ENCODE assay signal across 1 cellular context in the genomic region with DNA sequence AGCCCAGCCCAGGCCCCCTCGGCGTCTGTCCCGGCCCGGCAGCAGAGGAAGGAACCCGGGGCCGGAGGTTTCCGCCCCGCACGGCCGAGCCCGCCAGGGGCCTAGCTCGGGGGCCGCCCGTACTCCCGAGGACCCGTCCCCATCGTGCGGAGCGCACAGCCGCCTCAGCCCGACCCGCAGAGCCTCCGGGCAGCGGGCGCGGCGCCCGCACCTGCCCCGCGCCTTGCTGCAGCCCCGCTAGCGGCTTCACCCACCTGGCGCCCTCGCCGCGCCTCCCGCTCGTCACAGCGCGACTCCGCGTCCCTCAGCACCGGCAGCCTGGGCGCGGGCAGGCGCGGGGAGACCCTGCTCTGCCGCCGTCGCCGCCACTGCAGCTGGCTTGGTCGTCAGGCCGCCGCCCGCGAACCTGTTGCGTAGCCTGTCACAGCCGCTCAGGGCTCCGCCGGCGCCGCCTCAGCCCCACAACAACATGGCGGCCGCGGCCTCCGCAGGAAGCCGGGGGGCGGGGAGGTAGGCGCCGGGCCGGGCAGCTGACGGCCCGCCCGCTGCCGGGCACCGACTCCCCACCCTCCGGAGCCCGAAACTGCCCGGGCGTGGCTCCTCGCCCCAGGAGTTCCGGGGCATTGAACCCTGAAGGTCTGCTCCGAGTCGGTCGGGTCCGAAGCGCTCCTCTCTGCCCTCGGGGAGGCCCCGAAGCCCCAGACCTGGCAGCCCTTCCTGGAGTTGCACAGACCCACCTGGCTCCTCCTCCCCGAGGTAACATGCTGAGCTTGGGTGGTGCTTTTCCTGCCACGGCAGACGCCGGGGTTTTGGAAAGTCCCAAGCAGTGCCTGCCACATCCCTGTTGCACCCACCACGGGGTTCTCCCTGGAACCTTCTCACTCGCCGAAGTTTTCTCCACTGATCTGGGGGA.
TF ChIP-seq lines count a peak whose summit lies in the region.

ITSN2 (minus strand) TSS at position 487 of the 913 bp plus-strand sequence. CDS start 32,454 bp downstream, outside the sequence.

TF ChIP-seq in HepG2, 621 proteins besides CTCF, POLR2A, EP300 and RAD21 (continued from another document and continues in another):
- TF ChIP-seq, protein P1, sequence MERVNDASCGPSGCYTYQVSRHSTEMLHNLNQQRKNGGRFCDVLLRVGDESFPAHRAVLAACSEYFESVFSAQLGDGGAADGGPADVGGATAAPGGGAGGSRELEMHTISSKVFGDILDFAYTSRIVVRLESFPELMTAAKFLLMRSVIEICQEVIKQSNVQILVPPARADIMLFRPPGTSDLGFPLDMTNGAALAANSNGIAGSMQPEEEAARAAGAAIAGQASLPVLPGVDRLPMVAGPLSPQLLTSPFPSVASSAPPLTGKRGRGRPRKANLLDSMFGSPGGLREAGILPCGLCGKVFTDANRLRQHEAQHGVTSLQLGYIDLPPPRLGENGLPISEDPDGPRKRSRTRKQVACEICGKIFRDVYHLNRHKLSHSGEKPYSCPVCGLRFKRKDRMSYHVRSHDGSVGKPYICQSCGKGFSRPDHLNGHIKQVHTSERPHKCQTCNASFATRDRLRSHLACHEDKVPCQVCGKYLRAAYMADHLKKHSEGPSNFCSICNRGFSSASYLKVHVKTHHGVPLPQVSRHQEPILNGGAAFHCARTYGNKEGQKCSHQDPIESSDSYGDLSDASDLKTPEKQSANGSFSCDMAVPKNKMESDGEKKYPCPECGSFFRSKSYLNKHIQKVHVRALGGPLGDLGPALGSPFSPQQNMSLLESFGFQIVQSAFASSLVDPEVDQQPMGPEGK (CRISPR knock-in tag; IDR thresholded peaks at IDR 0.05) = peak; percentile 78
- TF ChIP-seq ZNF101 (CRISPR knock-in tag; IDR thresholded peaks at IDR 0.05; ENCODE audit: borderline replicate concordance, low read depth) = no peak
- peak; percentile 85; the same call in 1 of the 2 replicates for TF ChIP-seq ZNF788 (CRISPR knock-in tag; IDR thresholded peaks at IDR 0.05; ENCODE audit: borderline replicate concordance)
- peak; percentile 73; the same call in 1 of the 2 replicates for TF ChIP-seq ZNF205 (CRISPR knock-in tag; IDR thresholded peaks at IDR 0.05)
- peak; percentile 66; the same call in 1 of the 2 replicates for TF ChIP-seq GATAD1 (CRISPR knock-in tag; IDR thresholded peaks at IDR 0.05)
- peak; percentile 63 for TF ChIP-seq ELF1 (CRISPR knock-in tag; IDR thresholded peaks at IDR 0.05)
- TF ChIP-seq SP2 (CRISPR knock-in tag; IDR thresholded peaks at IDR 0.05) = peak; percentile 45; the same call in 1 of the 2 replicates
- peak; percentile 92 for TF ChIP-seq ZNF776 (CRISPR knock-in tag; IDR thresholded peaks at IDR 0.05)
- TF ChIP-seq MYNN (CRISPR knock-in tag; IDR thresholded peaks at IDR 0.05; ENCODE audit: low read depth) = 0 out of 2 replicates have a peak, but pooled peaks have one; percentile 1
- peak; percentile 65; the same call in 1 of the 2 replicates for TF ChIP-seq ZNF749 (CRISPR knock-in tag; IDR thresholded peaks at IDR 0.05; ENCODE audit: borderline replicate concordance)
- peak; percentile 23; the same call in 1 of the 2 replicates for TF ChIP-seq ZNF362 (CRISPR knock-in tag; IDR thresholded peaks at IDR 0.05; ENCODE audit: borderline replicate concordance)
- TF ChIP-seq ZBTB38 (CRISPR knock-in tag; IDR thresholded peaks at IDR 0.05) = peak; percentile 80
- TF ChIP-seq ZNF564 (CRISPR knock-in tag; IDR thresholded peaks at IDR 0.05) = peak; percentile 82
- TF ChIP-seq PAXIP1 (CRISPR knock-in tag; conservative IDR thresholded peaks at IDR 0.05) = 0 out of 2 replicates have a peak, but pooled peaks have one; percentile 26
- peak; percentile 97 for TF ChIP-seq UBTF (CRISPR knock-in tag; IDR thresholded peaks at IDR 0.05)
- TF ChIP-seq HDAC1 (CRISPR knock-in tag; IDR thresholded peaks at IDR 0.05) = peak; percentile 80
- TF ChIP-seq TRIM24 (CRISPR knock-in tag; IDR thresholded peaks at IDR 0.05) = no peak
- TF ChIP-seq, protein P2, sequence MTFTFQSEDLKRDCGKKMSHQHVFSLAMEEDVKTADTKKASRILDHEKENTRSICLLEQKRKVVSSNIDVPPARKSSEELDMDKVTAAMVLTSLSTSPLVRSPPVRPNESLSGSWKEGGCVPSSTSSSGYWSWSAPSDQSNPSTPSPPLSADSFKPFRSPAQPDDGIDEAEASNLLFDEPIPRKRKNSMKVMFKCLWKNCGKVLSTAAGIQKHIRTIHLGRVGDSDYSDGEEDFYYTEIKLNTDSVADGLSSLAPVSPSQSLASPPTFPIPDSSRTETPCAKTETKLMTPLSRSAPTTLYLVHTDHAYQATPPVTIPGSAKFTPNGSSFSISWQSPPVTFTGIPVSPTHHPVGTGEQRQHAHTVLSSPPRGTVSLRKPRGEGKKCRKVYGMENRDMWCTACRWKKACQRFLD (CRISPR knock-in tag; IDR thresholded peaks at IDR 0.05; ENCODE audit: borderline replicate concordance) = peak; percentile 51; the same call in 1 of the 2 replicates
- no peak for TF ChIP-seq STAT6 (CRISPR knock-in tag; IDR thresholded peaks at IDR 0.05; ENCODE audit: borderline replicate concordance)
- peak; percentile 25 for TF ChIP-seq AGO2 (optimal IDR thresholded peaks at IDR 0.05; ENCODE audit: low read depth, low read length)
- peak; percentile 54; the same call in 1 of the 2 replicates for TF ChIP-seq ZNF12 (CRISPR knock-in tag; IDR thresholded peaks at IDR 0.05)
- 0 out of 2 replicates have a peak, but pooled peaks have one; percentile 42 for TF ChIP-seq DR1 (CRISPR knock-in tag; IDR thresholded peaks at IDR 0.05)
- TF ChIP-seq ZNF431 (CRISPR knock-in tag; IDR thresholded peaks at IDR 0.05; ENCODE audit: borderline replicate concordance, low read depth) = 0 out of 2 replicates have a peak, but pooled peaks have one; percentile 13
- 0 out of 2 replicates have a peak, but pooled peaks have one; percentile 9 for TF ChIP-seq CHD2 (IDR thresholded peaks at IDR 0.05; ENCODE audit: low read depth, low read length)
- peak; percentile 68; the same call in 1 of the 2 replicates for TF ChIP-seq ZNF83 (CRISPR knock-in tag; IDR thresholded peaks at IDR 0.05; ENCODE audit: borderline replicate concordance)
- peak; percentile 81; the same call in 1 of the 2 replicates for TF ChIP-seq ZNF780A (CRISPR knock-in tag; IDR thresholded peaks at IDR 0.05)
- peak; percentile 36; the same call in 1 of the 2 replicates for TF ChIP-seq PHF21A (CRISPR knock-in tag; IDR thresholded peaks at IDR 0.05)
- no peak; the same call in 1 of the 2 replicates for TF ChIP-seq MATR3 (CRISPR knock-in tag; IDR thresholded peaks at IDR 0.05)
- TF ChIP-seq ZFP82 (CRISPR knock-in tag; IDR thresholded peaks at IDR 0.05; ENCODE audit: borderline replicate concordance) = peak; percentile 48; the same call in 1 of the 2 replicates
- 0 out of 2 replicates have a peak, but pooled peaks have one; percentile 52 for TF ChIP-seq CSRNP2 (CRISPR knock-in tag; conservative IDR thresholded peaks at IDR 0.05; ENCODE audit: low read depth)
- TF ChIP-seq, protein P3, sequence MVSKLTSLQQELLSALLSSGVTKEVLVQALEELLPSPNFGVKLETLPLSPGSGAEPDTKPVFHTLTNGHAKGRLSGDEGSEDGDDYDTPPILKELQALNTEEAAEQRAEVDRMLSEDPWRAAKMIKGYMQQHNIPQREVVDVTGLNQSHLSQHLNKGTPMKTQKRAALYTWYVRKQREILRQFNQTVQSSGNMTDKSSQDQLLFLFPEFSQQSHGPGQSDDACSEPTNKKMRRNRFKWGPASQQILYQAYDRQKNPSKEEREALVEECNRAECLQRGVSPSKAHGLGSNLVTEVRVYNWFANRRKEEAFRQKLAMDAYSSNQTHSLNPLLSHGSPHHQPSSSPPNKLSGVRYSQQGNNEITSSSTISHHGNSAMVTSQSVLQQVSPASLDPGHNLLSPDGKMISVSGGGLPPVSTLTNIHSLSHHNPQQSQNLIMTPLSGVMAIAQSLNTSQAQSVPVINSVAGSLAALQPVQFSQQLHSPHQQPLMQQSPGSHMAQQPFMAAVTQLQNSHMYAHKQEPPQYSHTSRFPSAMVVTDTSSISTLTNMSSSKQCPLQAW (CRISPR knock-in tag; IDR thresholded peaks at IDR 0.05) = peak; percentile 69
- peak; percentile 84 for TF ChIP-seq DMAP1 (CRISPR knock-in tag; IDR thresholded peaks at IDR 0.05)
- TF ChIP-seq MAFG (CRISPR knock-in tag; IDR thresholded peaks at IDR 0.05) = no peak
- TF ChIP-seq SP5 (CRISPR knock-in tag; IDR thresholded peaks at IDR 0.05; ENCODE audit: borderline replicate concordance, low read depth) = peak; percentile 39; the same call in 1 of the 2 replicates
- TF ChIP-seq ZNF136 (CRISPR knock-in tag; IDR thresholded peaks at IDR 0.05; ENCODE audit: low read depth) = no peak
- no peak; the same call in none of the 2 replicates for TF ChIP-seq HDAC2 (CRISPR knock-in tag; IDR thresholded peaks at IDR 0.05)
- TF ChIP-seq ERF (CRISPR knock-in tag; IDR thresholded peaks at IDR 0.05) = peak; percentile 73
